Comparison of ENCODE assay signal across 22 cellular contexts in genomic region chr15:89746386-89746974, GRCh38. TPM values are rescaled to one million over a fixed set of nuclear protein-coding genes. Genes with fewer than 3 reads are reported as not detected.
DNase-seq lines count a peak whose midpoint lies in the region; ATAC-seq, FAIRE-seq and TF ChIP-seq lines count a peak whose summit lies in the region.
"Had no signal": no experiment of that assay in that cellular context is flagged by ENCODE, and none has a peak within 500 bp of the region (broad histone marks: within the 10 kb centered on the region; RNA-seq: fewer than 3 reads in every experiment).

No MANE protein-coding gene starts in this region.

- no peaks in the 10 kb centered on the region for H3K27me3 ChIP-seq in PC-3 (ENCODE audit: low read length)
- H3K27me3 ChIP-seq in hepatocyte, result peaks cover 44% of the 10 kb centered on the region

- H3K9me3 ChIP-seq in PC-3 (ENCODE audit: low read length) (no peaks in the 10 kb centered on the region), hepatocyte (ENCODE audit: low read depth) (no peaks in the 10 kb centered on the region)

- no peaks in the 10 kb centered on the region for H3F3A ChIP-seq in PC-3 (ENCODE audit: low read length, unreplicated experiment)

- H3K27ac ChIP-seq in PC-3 (ENCODE audit: low read length) (no peak overlapping the region), hepatocyte (no peak overlapping the region)
- H3K27ac ChIP-seq: GM23248 had no signal

- peaks cover 37% of the 10 kb centered on the region for H3K4me1 ChIP-seq in PC-3 (ENCODE audit: insufficient read depth, low read length)
- peaks cover 6% of the 10 kb centered on the region for H3K4me1 ChIP-seq in hepatocyte (ENCODE audit: insufficient read depth)

- no peak overlapping the region for H3K9ac ChIP-seq in PC-3 (ENCODE audit: low read length)
- H3K9ac ChIP-seq: GM23248 had no signal

- no peaks in the 10 kb centered on the region for H4K20me1 ChIP-seq in PC-3 (ENCODE audit: low read length)
- H4K20me1 ChIP-seq in hepatocyte (ENCODE audit: insufficient read depth, poor library complexity, severe bottlenecking), result no peaks in the 10 kb centered on the region

- H3K4me2 ChIP-seq in PC-3 (ENCODE audit: low read length), result peak overlapping the region; percentile 98; the same call in 1 of the 2 replicates
- no peak overlapping the region for H3K4me2 ChIP-seq in hepatocyte

- ATAC-seq in PC-3, result no peak
- peak; percentile 35 for ATAC-seq in left colon
- ATAC-seq in HG02938 (IDR thresholded peaks at IDR 0.05; ENCODE audit: unreplicated experiment), result no peak

- CTCF ChIA-PET in PC-3 (lab: Charles Lee), result no interaction called here

- intact Hi-C loops in PC-3 (cut with micrococcal nuclease) (no loop called here), left colon (cut with DNase I, micrococcal nuclease) (no loop called here)

- TF ChIP-seq CTCF in PC-3 (conservative IDR thresholded peaks at IDR 0.05; ENCODE audit: low read depth, low read length), result no peak
- TF ChIP-seq CTCF in hepatocyte (IDR thresholded peaks at IDR 0.05; ENCODE audit: poor library complexity), result no peak

- WGBS in hepatocyte (ENCODE audit: low lambda C conversion rate, missing lambda C conversion rate), result 82% methylated on average over 4 of the region's 14 CpGs

- no peaks in the 10 kb centered on the region for H3K9me2 ChIP-seq in PC-3 (replicated peaks; ENCODE audit: low read length)
- H3K9me2 ChIP-seq in hepatocyte (replicated peaks; ENCODE audit: insufficient read depth), result no peaks in the 10 kb centered on the region

- BruUV-seq in PC-3 (replicated peaks; lab: Mats Ljungman, UMichigan), result no TSS peak

- H3K36me3 ChIP-seq in PC-3 (ENCODE audit: low read depth, low read length) (0 out of 2 replicates have a peak, but pooled peaks cover 3% of the 10 kb centered on the region), hepatocyte (replicated peaks; ENCODE audit: insufficient read depth, low read depth) (no peaks in the 10 kb centered on the region)

- no peak for FAIRE-seq in GM12892 (lab: Jason Lieb, UNC)
- FAIRE-seq: A204.1, G401.6 had no signal

- H2AFZ ChIP-seq in PC-3 (ENCODE audit: low read length), result no peak overlapping the region
- H2AFZ ChIP-seq in hepatocyte, result no peak overlapping the region
- H2AFZ ChIP-seq: GM23248 had no signal

- no peak for TF ChIP-seq POLR2A in GM12892 (IDR thresholded peaks at IDR 0.05; ENCODE audit: low read depth, low read length)

- peaks cover 38% of the 10 kb centered on the region for H3K79me2 ChIP-seq in PC-3 (ENCODE audit: low read length)
- no peaks in the 10 kb centered on the region for H3K79me2 ChIP-seq in hepatocyte

- DNase-seq in NCI-H748 (lab: John Stamatoyannopoulos, UW; ENCODE audit: unreplicated experiment) (peak; percentile 8), NCI-H748 treated with DMSO at 0.1 percent for 48 hours (lab: John Stamatoyannopoulos, UW) (no peak), PC-3 (no peak), left colon (peak in 1 of 2 donors; percentile 48), GM12892 (ENCODE audit: insufficient read length) (no peak), hepatocyte (ENCODE audit: low spot score) (no peak), NCI-H1417 (lab: John Stamatoyannopoulos, UW) (no peak)
- DNase-seq: CD4-positive, CD25-positive, alpha-beta regulatory T cell; DMS79; Kasumi-1; NCI-H1105 treated with DMSO at 0.1 percent for 48 hours; NCI-H187 treated with DMSO at 0.1 percent for 48 hours; NCI-H345; NK-92 treated with Interleukin-12 subunit alpha and Interleukin-12 subunit beta, amount 100 ng/mL, for 24 hours; OCI-M1; RPMI8226; SIG-M5 had no signal

- POLR2A ChIA-PET in PC-3 (lab: Charles Lee; ENCODE audit: unreplicated experiment), result interaction anchor here (0.7 kb wide), 1 partner anchor 75 kb away, joined by 4 read pairs; no protein-coding TSS in a partner anchor

- H3K4me3 ChIP-seq in PC-3 (ENCODE audit: low read length), result no peak overlapping the region
- no peak overlapping the region for H3K4me3 ChIP-seq in hepatocyte
- H3K4me3 ChIP-seq: GM23248 had no signal

RNA-seq across cellular contexts. Expression of gene MESP1, which starts 4.6 kb away (rescaled TPM):
- total RNA-seq in PC-3 (2014; rRNA removed), result 32.9 and 49.4 TPM in 2 replicates
- 10 to 100 TPM in 1 of 2 donors, 1 to 10 TPM in 1; 9.7 to 13.4 TPM for total RNA-seq in left colon
- polyA plus RNA-seq in GM12892 (2012; ENCODE audit: missing spikeins), result 0.85 TPM
- 0.48 and 0.50 TPM in 2 replicates for total RNA-seq in hepatocyte
- 1.0 and 2.7 TPM in 2 replicates for polyA plus RNA-seq in hepatocyte
- total RNA-seq: GM23248 had no signal

RNA-seq across cellular contexts. Expression of gene MESP2, which starts 29.7 kb away (rescaled TPM):
- total RNA-seq in PC-3 (2014; rRNA removed) (1.1 and 1.3 TPM in 2 replicates), left colon (1 to 10 TPM in 1 of 2 donors, under 1 TPM in 1; 0.84 to 1.0 TPM), hepatocyte (0.30 and 1.2 TPM in 2 replicates)
- polyA plus RNA-seq in GM12892 (2012; ENCODE audit: missing spikeins), result not detected
- not detected in 2 replicates for polyA plus RNA-seq in hepatocyte
- total RNA-seq: CD4-positive, CD25-positive, alpha-beta regulatory T cell; GM23248; T-helper 1 cell treated with Interleukin-12 subunit alpha and Interleukin-12 subunit beta and Interleukin-4 antibody, amounts not matched to agents 30 ng/mL and 1 ng/mL, for 36 hours had no signal
- polyA plus RNA-seq: CD4-positive, CD25-positive, alpha-beta regulatory T cell; GM23248 had no signal

RNA-seq across cellular contexts. Expression of gene WDR93, which starts 55.9 kb away (rescaled TPM):
- total RNA-seq in PC-3 (2014; rRNA removed) (0.22 TPM in 1 of 2 replicates, not detected in the other), left colon (not detected), hepatocyte (0.13 TPM in 1 of 2 replicates, not detected in the other)
- not detected for polyA plus RNA-seq in GM12892 (2012; ENCODE audit: missing spikeins)
- polyA plus RNA-seq in hepatocyte, result 0.57 TPM in 1 of 2 replicates, not detected in the other
- total RNA-seq: CD4-positive, CD25-positive, alpha-beta regulatory T cell; GM23248; T-helper 1 cell treated with Interleukin-12 subunit alpha and Interleukin-12 subunit beta and Interleukin-4 antibody, amounts not matched to agents 30 ng/mL and 1 ng/mL, for 36 hours had no signal
- polyA plus RNA-seq: CD4-positive, CD25-positive, alpha-beta regulatory T cell had no signal

RNA-seq across cellular contexts. Expression of gene PEX11A, which starts 55.9 kb away (rescaled TPM):
- total RNA-seq in PC-3 (2014; rRNA removed) (7.8 and 9.7 TPM in 2 replicates), left colon (10 to 100 TPM; 23.4 to 28.1 TPM), hepatocyte (10.7 and 12.7 TPM in 2 replicates)
- polyA plus RNA-seq in GM12892 (2012; ENCODE audit: missing spikeins), result 3.4 TPM
- polyA plus RNA-seq in hepatocyte, result 7.6 and 10.0 TPM in 2 replicates
